23 cellular contexts compared by ENCODE assay signal in the genomic region with DNA sequence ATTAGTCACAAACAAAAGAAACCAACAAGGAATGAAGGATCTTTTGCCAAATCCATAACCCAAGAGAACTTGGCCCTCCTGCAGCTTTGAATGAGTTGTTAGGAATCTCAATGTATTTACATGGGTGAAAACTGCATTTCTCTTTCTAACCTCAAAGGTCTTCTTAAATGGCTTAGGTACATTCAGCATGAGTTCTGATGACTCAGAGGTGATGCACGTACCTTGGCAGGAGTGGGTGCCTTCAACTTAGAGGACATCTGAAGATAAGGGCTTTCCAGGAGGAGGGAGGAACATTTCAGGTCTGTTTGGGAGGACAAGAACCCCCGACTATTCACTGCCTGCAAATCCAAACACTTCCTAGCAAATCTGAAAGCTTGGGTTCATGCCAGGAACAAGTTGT.
DNase-seq lines count a peak whose midpoint lies in the region; ATAC-seq and TF ChIP-seq lines count a peak whose summit lies in the region.
"Had no signal": no experiment of that assay in that cellular context is flagged by ENCODE, and none has a peak within 500 bp of the region (broad histone marks: within the 10 kb centered on the region; RNA-seq: fewer than 3 reads in every experiment).

No MANE protein-coding gene starts in this region.

- no peaks in the 10 kb centered on the region for H3K9me3 ChIP-seq in left lung
- H3K9me3 ChIP-seq: A549, Caco-2, prostate gland, vagina had no signal

- intact Hi-C loops in left lung (cut with DNase I): no loop called here

- DNase-seq in DMS153 treated with DMSO at 0.1 percent for 48 hours (lab: John Stamatoyannopoulos, UW; ENCODE audit: unreplicated experiment): peak; percentile 37
- peak; percentile 11 for DNase-seq in M059J (ENCODE audit: low read depth)
- peak; percentile 45 for DNase-seq in astrocyte of the hippocampus (ENCODE audit: low read depth, low spot score)
- DNase-seq in left lung: no peak
- no peak for DNase-seq in stimulated activated naive CD4-positive, alpha-beta T cell treated with Interleukin-2 at 50 U/mL for 16 hours (lab: John Stamatoyannopoulos, UW)
- DNase-seq in glomerular visceral epithelial cell (ENCODE audit: extremely low spot score): no peak
- DNase-seq: activated CD4-positive, alpha-beta memory T cell treated with anti-CD3 and anti-CD28 coated beads, Interleukin-2, amount 10 ng/mL, durations not matched to agents 7 days and 5 days; activated naive CD4-positive, alpha-beta T cell; activated T-cell treated with anti-CD3 and anti-CD28 coated beads, Interleukin-2, amount 50 U/mL, for 1 hour; Caco-2; foreskin fibroblast; HFFc6; kidney; natural killer cell; NCI-H1092 treated with DMSO at 0.1 percent for 48 hours; small intestine had no signal

- ATAC-seq in left lung: peak; percentile 87
- ATAC-seq in GM21367 (IDR thresholded peaks at IDR 0.05; ENCODE audit: unreplicated experiment): no peak
- ATAC-seq in GM21447 (IDR thresholded peaks at IDR 0.05; ENCODE audit: unreplicated experiment): no peak
- ATAC-seq: A549, natural killer cell had no signal

- no peaks in the 10 kb centered on the region for H3K27me3 ChIP-seq in left lung
- H3K27me3 ChIP-seq: vagina had no signal

- no peaks in the 10 kb centered on the region for H3K36me3 ChIP-seq in left lung
- H3K36me3 ChIP-seq: prostate gland, vagina had no signal

- H3K4me1 ChIP-seq in left lung: no peaks in the 10 kb centered on the region
- H3K4me1 ChIP-seq: A549, Caco-2, prostate gland, vagina had no signal

- TF ChIP-seq CTCF in left lung (IDR thresholded peaks at IDR 0.05): no peak

- no peak overlapping the region for H3K27ac ChIP-seq in left lung
- H3K27ac ChIP-seq: A549, KMS-11, PC-9, prostate gland, vagina had no signal

- H3K4me3 ChIP-seq in left lung: no peak overlapping the region
- H3K4me3 ChIP-seq: A549, PC-9, prostate gland, vagina had no signal

Comparison
In these comparisons a context has a peak if more than half of its experiments do, and no peak if none do; other contexts are left out.
1. DNase-seq: peak in DMS153 treated with DMSO at 0.1 percent for 48 hours (single experiment), M059J (single experiment) and astrocyte of the hippocampus (single experiment); none in left lung (0 of 2), stimulated activated naive CD4-positive, alpha-beta T cell treated with Interleukin-2 at 50 U/mL for 16 hours (single experiment) and glomerular visceral epithelial cell (single experiment).